Comparison of ENCODE assay signal across 2 cellular contexts in the genomic region with DNA sequence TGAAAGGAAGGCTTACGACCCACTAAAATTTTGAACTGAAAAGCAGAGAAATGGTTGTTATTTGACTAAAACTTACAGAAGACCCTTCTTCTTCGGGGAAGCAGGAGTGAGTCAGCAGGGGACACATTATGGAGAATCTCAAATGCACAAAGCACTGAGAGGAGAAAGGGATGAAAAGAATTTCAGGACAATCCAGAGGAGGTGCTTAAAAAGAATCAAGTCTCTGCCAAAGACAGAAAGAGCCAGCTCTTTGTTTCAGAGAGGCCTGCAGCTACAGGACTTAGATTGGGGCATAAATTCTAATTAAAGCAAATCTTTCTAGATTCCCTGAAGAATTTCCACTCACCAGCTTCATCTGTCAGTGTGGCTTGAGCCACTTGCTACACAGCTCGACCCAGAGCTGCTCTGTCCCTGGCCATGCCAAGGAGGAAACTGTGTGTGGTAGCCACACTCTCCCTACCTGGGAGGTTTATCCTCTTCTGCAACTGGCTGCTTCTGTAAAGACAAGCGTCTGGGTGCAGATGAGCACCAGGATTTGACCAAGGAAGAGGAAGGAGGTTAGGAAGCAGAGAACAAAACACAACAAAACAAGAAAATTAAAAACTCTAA.
TF ChIP-seq lines count a peak whose summit lies in the region.

No MANE protein-coding gene starts in this region.

TF ChIP-seq in GM23338, 12 proteins besides CTCF, POLR2A, EP300 and RAD21 (continued from another document):
- TF ChIP-seq, protein P1, sequence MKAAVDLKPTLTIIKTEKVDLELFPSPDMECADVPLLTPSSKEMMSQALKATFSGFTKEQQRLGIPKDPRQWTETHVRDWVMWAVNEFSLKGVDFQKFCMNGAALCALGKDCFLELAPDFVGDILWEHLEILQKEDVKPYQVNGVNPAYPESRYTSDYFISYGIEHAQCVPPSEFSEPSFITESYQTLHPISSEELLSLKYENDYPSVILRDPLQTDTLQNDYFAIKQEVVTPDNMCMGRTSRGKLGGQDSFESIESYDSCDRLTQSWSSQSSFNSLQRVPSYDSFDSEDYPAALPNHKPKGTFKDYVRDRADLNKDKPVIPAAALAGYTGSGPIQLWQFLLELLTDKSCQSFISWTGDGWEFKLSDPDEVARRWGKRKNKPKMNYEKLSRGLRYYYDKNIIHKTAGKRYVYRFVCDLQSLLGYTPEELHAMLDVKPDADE (IDR thresholded peaks at IDR 0.05) = no peak
- TF ChIP-seq EZH2 (IDR thresholded peaks at IDR 0.05; ENCODE audit: low read depth, unreplicated experiment) (no peak), CREB1 (CRISPR knock-in tag; IDR thresholded peaks at IDR 0.05; ENCODE audit: low read depth) (no peak), ZNF114 (CRISPR knock-in tag; IDR thresholded peaks at IDR 0.05) (no peak), NANOG (IDR thresholded peaks at IDR 0.05; ENCODE audit: borderline replicate concordance) (no peak)
- TF ChIP-seq, protein P2, sequence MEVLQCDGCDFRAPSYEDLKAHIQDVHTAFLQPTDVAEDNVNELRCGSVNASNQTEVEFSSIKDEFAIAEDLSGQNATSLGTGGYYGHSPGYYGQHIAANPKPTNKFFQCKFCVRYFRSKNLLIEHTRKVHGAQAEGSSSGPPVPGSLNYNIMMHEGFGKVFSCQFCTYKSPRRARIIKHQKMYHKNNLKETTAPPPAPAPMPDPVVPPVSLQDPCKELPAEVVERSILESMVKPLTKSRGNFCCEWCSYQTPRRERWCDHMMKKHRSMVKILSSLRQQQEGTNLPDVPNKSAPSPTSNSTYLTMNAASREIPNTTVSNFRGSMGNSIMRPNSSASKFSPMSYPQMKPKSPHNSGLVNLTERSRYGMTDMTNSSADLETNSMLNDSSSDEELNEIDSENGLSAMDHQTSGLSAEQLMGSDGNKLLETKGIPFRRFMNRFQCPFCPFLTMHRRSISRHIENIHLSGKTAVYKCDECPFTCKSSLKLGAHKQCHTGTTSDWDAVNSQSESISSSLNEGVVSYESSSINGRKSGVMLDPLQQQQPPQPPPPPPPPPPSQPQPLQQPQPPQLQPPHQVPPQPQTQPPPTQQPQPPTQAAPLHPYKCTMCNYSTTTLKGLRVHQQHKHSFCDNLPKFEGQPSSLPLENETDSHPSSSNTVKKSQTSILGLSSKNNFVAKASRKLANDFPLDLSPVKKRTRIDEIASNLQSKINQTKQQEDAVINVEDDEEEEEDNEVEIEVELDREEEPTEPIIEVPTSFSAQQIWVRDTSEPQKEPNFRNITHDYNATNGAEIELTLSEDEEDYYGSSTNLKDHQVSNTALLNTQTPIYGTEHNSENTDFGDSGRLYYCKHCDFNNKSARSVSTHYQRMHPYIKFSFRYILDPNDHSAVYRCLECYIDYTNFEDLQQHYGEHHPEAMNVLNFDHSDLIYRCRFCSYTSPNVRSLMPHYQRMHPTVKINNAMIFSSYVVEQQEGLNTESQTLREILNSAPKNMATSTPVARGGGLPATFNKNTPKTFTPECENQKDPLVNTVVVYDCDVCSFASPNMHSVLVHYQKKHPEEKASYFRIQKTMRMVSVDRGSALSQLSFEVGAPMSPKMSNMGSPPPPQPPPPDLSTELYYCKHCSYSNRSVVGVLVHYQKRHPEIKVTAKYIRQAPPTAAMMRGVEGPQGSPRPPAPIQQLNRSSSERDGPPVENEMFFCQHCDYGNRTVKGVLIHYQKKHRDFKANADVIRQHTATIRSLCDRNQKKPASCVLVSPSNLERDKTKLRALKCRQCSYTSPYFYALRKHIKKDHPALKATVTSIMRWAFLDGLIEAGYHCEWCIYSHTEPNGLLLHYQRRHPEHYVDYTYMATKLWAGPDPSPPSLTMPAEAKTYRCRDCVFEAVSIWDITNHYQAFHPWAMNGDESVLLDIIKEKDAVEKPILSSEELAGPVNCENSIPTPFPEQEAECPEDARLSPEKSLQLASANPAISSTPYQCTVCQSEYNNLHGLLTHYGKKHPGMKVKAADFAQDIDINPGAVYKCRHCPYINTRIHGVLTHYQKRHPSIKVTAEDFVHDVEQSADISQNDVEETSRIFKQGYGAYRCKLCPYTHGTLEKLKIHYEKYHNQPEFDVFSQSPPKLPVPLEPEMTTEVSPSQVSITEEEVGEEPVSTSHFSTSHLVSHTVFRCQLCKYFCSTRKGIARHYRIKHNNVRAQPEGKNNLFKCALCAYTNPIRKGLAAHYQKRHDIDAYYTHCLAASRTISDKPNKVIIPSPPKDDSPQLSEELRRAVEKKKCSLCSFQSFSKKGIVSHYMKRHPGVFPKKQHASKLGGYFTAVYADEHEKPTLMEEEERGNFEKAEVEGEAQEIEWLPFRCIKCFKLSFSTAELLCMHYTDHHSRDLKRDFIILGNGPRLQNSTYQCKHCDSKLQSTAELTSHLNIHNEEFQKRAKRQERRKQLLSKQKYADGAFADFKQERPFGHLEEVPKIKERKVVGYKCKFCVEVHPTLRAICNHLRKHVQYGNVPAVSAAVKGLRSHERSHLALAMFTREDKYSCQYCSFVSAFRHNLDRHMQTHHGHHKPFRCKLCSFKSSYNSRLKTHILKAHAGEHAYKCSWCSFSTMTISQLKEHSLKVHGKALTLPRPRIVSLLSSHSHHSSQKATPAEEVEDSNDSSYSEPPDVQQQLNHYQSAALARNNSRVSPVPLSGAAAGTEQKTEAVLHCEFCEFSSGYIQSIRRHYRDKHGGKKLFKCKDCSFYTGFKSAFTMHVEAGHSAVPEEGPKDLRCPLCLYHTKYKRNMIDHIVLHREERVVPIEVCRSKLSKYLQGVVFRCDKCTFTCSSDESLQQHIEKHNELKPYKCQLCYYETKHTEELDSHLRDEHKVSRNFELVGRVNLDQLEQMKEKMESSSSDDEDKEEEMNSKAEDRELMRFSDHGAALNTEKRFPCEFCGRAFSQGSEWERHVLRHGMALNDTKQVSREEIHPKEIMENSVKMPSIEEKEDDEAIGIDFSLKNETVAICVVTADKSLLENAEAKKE (CRISPR knock-in tag; IDR thresholded peaks at IDR 0.05) = peak; percentile 33; the same call in 1 of the 2 replicates

TF ChIP-seq in SK-N-SH, 30 proteins besides CTCF, POLR2A, EP300 and RAD21:
- TF ChIP-seq, protein P3, sequence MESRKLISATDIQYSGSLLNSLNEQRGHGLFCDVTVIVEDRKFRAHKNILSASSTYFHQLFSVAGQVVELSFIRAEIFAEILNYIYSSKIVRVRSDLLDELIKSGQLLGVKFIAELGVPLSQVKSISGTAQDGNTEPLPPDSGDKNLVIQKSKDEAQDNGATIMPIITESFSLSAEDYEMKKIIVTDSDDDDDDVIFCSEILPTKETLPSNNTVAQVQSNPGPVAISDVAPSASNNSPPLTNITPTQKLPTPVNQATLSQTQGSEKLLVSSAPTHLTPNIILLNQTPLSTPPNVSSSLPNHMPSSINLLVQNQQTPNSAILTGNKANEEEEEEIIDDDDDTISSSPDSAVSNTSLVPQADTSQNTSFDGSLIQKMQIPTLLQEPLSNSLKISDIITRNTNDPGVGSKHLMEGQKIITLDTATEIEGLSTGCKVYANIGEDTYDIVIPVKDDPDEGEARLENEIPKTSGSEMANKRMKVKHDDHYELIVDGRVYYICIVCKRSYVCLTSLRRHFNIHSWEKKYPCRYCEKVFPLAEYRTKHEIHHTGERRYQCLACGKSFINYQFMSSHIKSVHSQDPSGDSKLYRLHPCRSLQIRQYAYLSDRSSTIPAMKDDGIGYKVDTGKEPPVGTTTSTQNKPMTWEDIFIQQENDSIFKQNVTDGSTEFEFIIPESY (IDR thresholded peaks at IDR 0.05; ENCODE audit: borderline replicate concordance, low read depth) = no peak
- TF ChIP-seq JUND (IDR thresholded peaks at IDR 0.05) = no peak
- TF ChIP-seq, protein P4, sequence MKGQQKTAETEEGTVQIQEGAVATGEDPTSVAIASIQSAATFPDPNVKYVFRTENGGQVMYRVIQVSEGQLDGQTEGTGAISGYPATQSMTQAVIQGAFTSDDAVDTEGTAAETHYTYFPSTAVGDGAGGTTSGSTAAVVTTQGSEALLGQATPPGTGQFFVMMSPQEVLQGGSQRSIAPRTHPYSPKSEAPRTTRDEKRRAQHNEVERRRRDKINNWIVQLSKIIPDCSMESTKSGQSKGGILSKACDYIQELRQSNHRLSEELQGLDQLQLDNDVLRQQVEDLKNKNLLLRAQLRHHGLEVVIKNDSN (IDR thresholded peaks at IDR 0.05; ENCODE audit: borderline replicate concordance, low read depth) = no peak
- TF ChIP-seq, protein P5, sequence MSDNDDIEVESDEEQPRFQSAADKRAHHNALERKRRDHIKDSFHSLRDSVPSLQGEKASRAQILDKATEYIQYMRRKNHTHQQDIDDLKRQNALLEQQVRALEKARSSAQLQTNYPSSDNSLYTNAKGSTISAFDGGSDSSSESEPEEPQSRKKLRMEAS (IDR thresholded peaks at IDR 0.05; ENCODE audit: low read depth) = no peak
- TF ChIP-seq SIN3A (IDR thresholded peaks at IDR 0.05; ENCODE audit: borderline replicate concordance, low read depth, low read length) = no peak
- TF ChIP-seq CHD2 (IDR thresholded peaks at IDR 0.05; ENCODE audit: low read length, partially characterized antibody) = no peak
- TF ChIP-seq YY1 (IDR thresholded peaks at IDR 0.05; ENCODE audit: low read depth) = no peak
